In genomic region chr2:134232461-134232860, GRCh38 we compare ENCODE assay signal across 11 cellular contexts. TPM values are rescaled to one million over a fixed set of nuclear protein-coding genes. Genes with fewer than 3 reads are reported as not detected.
DNase-seq lines count a peak whose midpoint lies in the region; ATAC-seq and TF ChIP-seq lines count a peak whose summit lies in the region.
"Had no signal": no experiment of that assay in that cellular context is flagged by ENCODE, and none has a peak within 500 bp of the region (broad histone marks: within the 10 kb centered on the region; RNA-seq: fewer than 3 reads in every experiment).

No MANE protein-coding gene starts in this region.

- H3K4me3 ChIP-seq in KMS-11 (IDR thresholded peaks at IDR 0.05; ENCODE audit: insufficient read depth, low read depth, low read length), result no peak overlapping the region
- no peak overlapping the region for H3K4me3 ChIP-seq in thyroid gland (replicated peaks in 1 of 3)

- H3K79me2 ChIP-seq in KMS-11 (ENCODE audit: insufficient read depth, low read depth), result peaks cover 78% of the 10 kb centered on the region

- peak; percentile 0 to 4 for ATAC-seq in activated CD4-positive, CD25-positive, alpha-beta regulatory T cell treated with anti-CD3 and anti-CD28 coated beads, Interleukin-2, amount 50 U/mL, for 24 hours
- ATAC-seq in HG03457 (IDR thresholded peaks at IDR 0.05; ENCODE audit: unreplicated experiment), result no peak

- H3K9me3 ChIP-seq in thyroid gland, result no peaks in the 10 kb centered on the region

- H4K20me1 ChIP-seq in KMS-11 (ENCODE audit: insufficient read depth), result no peaks in the 10 kb centered on the region

- H2AFZ ChIP-seq in KMS-11 (ENCODE audit: low read depth), result no peak overlapping the region

- peaks cover 81% of the 10 kb centered on the region for H3K4me1 Mint-ChIP-seq in activated naive CD8-positive, alpha-beta T cell (ENCODE audit: low read depth)

- TF ChIP-seq CTCF in KMS-11 (conservative IDR thresholded peaks at IDR 0.05; ENCODE audit: low read depth, low read length), result no peak
- TF ChIP-seq CTCF in thyroid gland (IDR thresholded peaks at IDR 0.05), result no peak

- H3K4me3 Mint-ChIP-seq in activated naive CD8-positive, alpha-beta T cell, result peak overlapping the region; percentile 41

- peak overlapping the region; percentile 80 for H3K4me2 ChIP-seq in KMS-11

- H3K36me3 ChIP-seq in KMS-11 (ENCODE audit: insufficient read depth), result no peaks in the 10 kb centered on the region
- H3K36me3 ChIP-seq in thyroid gland, result no peaks in the 10 kb centered on the region

- intact Hi-C loops in thyroid gland (cut with DNase I), result no loop called here

- DNase-seq in activated CD4-positive, CD25-positive, alpha-beta regulatory T cell treated with anti-CD3 and anti-CD28 coated beads, Interleukin-2, amount 50 U/mL, for 72 hours, result no peak
- DNase-seq in renal cortical epithelial cell (ENCODE audit: low read depth) (peak; percentile 45), thyroid gland (no peak), glomerular visceral epithelial cell (ENCODE audit: extremely low spot score) (no peak)
- DNase-seq: activated CD4-positive, alpha-beta T cell treated with anti-CD3 and anti-CD28 coated beads for 4 hours; NCI-H1105 treated with DMSO at 0.1 percent for 48 hours; NK-92 treated with Interleukin-12 subunit alpha and Interleukin-12 subunit beta, amount 100 ng/mL, for 24 hours had no signal

- no peaks in the 10 kb centered on the region for H3K27me3 Mint-ChIP-seq in activated naive CD8-positive, alpha-beta T cell

- H3K27ac ChIP-seq in KMS-11, result peak overlapping the region; percentile 79
- H3K27ac ChIP-seq in thyroid gland, result no peak overlapping the region

- 56 to 65% methylated on average over 1 of the region's 1 CpG for WGBS in thyroid gland, 2 donors

- no peak for TF ChIP-seq POLR2A in thyroid gland (IDR thresholded peaks at IDR 0.05)

- peak overlapping the region; percentile 83 for H3K27ac Mint-ChIP-seq in activated naive CD8-positive, alpha-beta T cell

- H3K4me1 ChIP-seq in KMS-11 (ENCODE audit: low read depth, poor library complexity, severe bottlenecking) (peaks cover 86% of the 10 kb centered on the region), thyroid gland (peaks cover 0 to 17% of the 10 kb centered on the region in 2 donors)

- H3K36me3 Mint-ChIP-seq in activated naive CD8-positive, alpha-beta T cell, result peaks cover 5% of the 10 kb centered on the region

- H3K27me3 ChIP-seq in KMS-11 (ENCODE audit: insufficient read depth, low read depth), result no peaks in the 10 kb centered on the region
- H3K27me3 ChIP-seq in thyroid gland, result no peaks in the 10 kb centered on the region

- H3K9me3 Mint-ChIP-seq in activated naive CD8-positive, alpha-beta T cell (ENCODE audit: low read depth), result peaks cover 13% of the 10 kb centered on the region

- H3K9ac ChIP-seq in KMS-11, result 0 out of 2 replicates have a peak overlapping the region, but pooled peaks have one; percentile 7

RNA-seq across cellular contexts. Expression of gene MGAT5, which starts 21.4 kb away (rescaled TPM):
- total RNA-seq in renal cortical epithelial cell (39.1 and 43.6 TPM in 2 replicates), thyroid gland (10 to 100 TPM; 47.5 to 64.4 (median 50.4) TPM)
